In genomic region chr1:44630116-44630515, GRCh38 we compare ENCODE assay signal across 17 cellular contexts. TPM values are rescaled to one million over a fixed set of nuclear protein-coding genes. Genes with fewer than 3 reads are reported as not detected.
A peak's percentile ranks its signal among the peaks of the same experiment; 100 is the strongest.
DNase-seq lines count a peak whose midpoint lies in the region; FAIRE-seq and TF ChIP-seq lines count a peak whose summit lies in the region.
"Had no signal": no experiment of that assay in that cellular context is flagged by ENCODE, and none has a peak within 500 bp of the region (broad histone marks: within the 10 kb centered on the region; RNA-seq: fewer than 3 reads in every experiment).

No MANE protein-coding gene starts in this region.

- H3K9me3 Mint-ChIP-seq in T-helper 2 cell treated with Interferon-gamma antibody and Interleukin-4, amounts not matched to agents 5 μg/mL and 100 μg/mL, for 36 hours = peaks cover 8% of the 10 kb centered on the region
- no peaks in the 10 kb centered on the region for H3K9me3 Mint-ChIP-seq in neural crest cell

- H3K27ac Mint-ChIP-seq in T-helper 2 cell treated with Interferon-gamma antibody and Interleukin-4, amounts not matched to agents 5 μg/mL and 100 μg/mL, for 36 hours = peak overlapping the region; percentile 96
- no peak overlapping the region for H3K27ac Mint-ChIP-seq in neural crest cell (ENCODE audit: unreplicated experiment)

- peaks cover 2% of the 10 kb centered on the region for H3K36me3 ChIP-seq in bronchial epithelial cell (ENCODE audit: control insufficient read depth, insufficient read depth, low read length)
- H3K36me3 ChIP-seq: transverse colon had no signal

- H3K27me3 Mint-ChIP-seq in T-helper 2 cell treated with Interferon-gamma antibody and Interleukin-4, amounts not matched to agents 5 μg/mL and 100 μg/mL, for 36 hours (ENCODE audit: low read depth) = no peaks in the 10 kb centered on the region
- H3K27me3 Mint-ChIP-seq in neural crest cell (ENCODE audit: low read depth) = no peaks in the 10 kb centered on the region

- in situ Hi-C loops in GM13976 (cut with MboI; ENCODE audit: low sequenced_read_pairs, unreplicated experiment) = no loop called here

- H3K4me1 Mint-ChIP-seq in T-helper 2 cell treated with Interferon-gamma antibody and Interleukin-4, amounts not matched to agents 5 μg/mL and 100 μg/mL, for 36 hours (ENCODE audit: low read depth) = peaks cover 30% of the 10 kb centered on the region
- H3K4me1 Mint-ChIP-seq in neural crest cell = peaks cover 42% of the 10 kb centered on the region

- no peak overlapping the region for H3K27ac ChIP-seq in coronary artery
- H3K27ac ChIP-seq: SJSA1, transverse colon had no signal

- H3K27me3 ChIP-seq in bronchial epithelial cell (ENCODE audit: control insufficient read depth, insufficient read depth, low read length) = no peaks in the 10 kb centered on the region
- H3K27me3 ChIP-seq: SJSA1, transverse colon had no signal

- peaks cover 18% of the 10 kb centered on the region for H3K36me3 Mint-ChIP-seq in T-helper 2 cell treated with Interferon-gamma antibody and Interleukin-4, amounts not matched to agents 5 μg/mL and 100 μg/mL, for 36 hours (ENCODE audit: low read depth)
- H3K36me3 Mint-ChIP-seq in neural crest cell (ENCODE audit: low read depth) = peaks cover 2% of the 10 kb centered on the region

- no peak for TF ChIP-seq CTCF in bronchial epithelial cell (IDR thresholded peaks at IDR 0.05; ENCODE audit: insufficient read depth, low read length, severe bottlenecking)
- no peak for TF ChIP-seq CTCF in neural crest cell (conservative IDR thresholded peaks at IDR 0.05)
- TF ChIP-seq CTCF in GM13976 (IDR thresholded peaks at IDR 0.05; ENCODE audit: borderline replicate concordance, control extremely low read depth, extremely low read depth, insufficient read depth, missing control alignments) = no peak
- TF ChIP-seq CTCF in coronary artery (IDR thresholded peaks at IDR 0.05) = no peak

- H3K4me3 ChIP-seq in bronchial epithelial cell (ENCODE audit: low read depth, low read length) = no peak overlapping the region
- H3K4me3 ChIP-seq in coronary artery = no peak overlapping the region
- H3K4me3 ChIP-seq: A549, SJSA1, transverse colon had no signal

- H3K4me3 Mint-ChIP-seq in T-helper 2 cell treated with Interferon-gamma antibody and Interleukin-4, amounts not matched to agents 5 μg/mL and 100 μg/mL, for 36 hours = peak overlapping the region; percentile 87
- H3K4me3 Mint-ChIP-seq in neural crest cell = peak overlapping the region; percentile 96

- no peak for DNase-seq in T-helper 2 cell treated with Interferon-gamma antibody and Interleukin-4, amounts not matched to agents 5 μg/mL and 100 μg/mL, for 36 hours (ENCODE audit: low spot score)
- DNase-seq in T-helper 2 cell = no peak
- DNase-seq in NCI-H226 = peak; percentile 44
- DNase-seq in bronchial epithelial cell (ENCODE audit: low read depth) = peak; percentile 46
- DNase-seq in neural crest cell (ENCODE audit: low read depth, low spot score) = no peak
- no peak for DNase-seq in GM13976 (ENCODE audit: low spot score)
- no peak for DNase-seq in OCI-M1 (lab: John Stamatoyannopoulos, UW)
- no peak for DNase-seq in coronary artery (ENCODE audit: low spot score)
- DNase-seq: activated CD4-positive, alpha-beta T cell treated with anti-CD3 and anti-CD28 coated beads, Interleukin-2, amount 50 U/mL, for 48 hours; NCI-H748 treated with DMSO at 0.1 percent for 48 hours; transverse colon had no signal

- no peak for FAIRE-seq in bronchial epithelial cell (lab: Jason Lieb, UNC)
- FAIRE-seq: A549, endothelial cell of umbilical vein, G401.6, H1, HTR-8/SVneo had no signal

RNA-seq across cellular contexts. Expression of gene TMEM53, which starts 44.2 kb away (rescaled TPM):
- total RNA-seq in bronchial epithelial cell (6.1 and 8.3 TPM in 2 replicates), neural crest cell (14.1 and 15.7 TPM in 2 replicates)

RNA-seq across cellular contexts. Expression of gene ARMH1, which starts 44.4 kb away (rescaled TPM):
- total RNA-seq in bronchial epithelial cell (0.38 TPM in 1 of 2 replicates, not detected in the other), neural crest cell (5.6 and 5.9 TPM in 2 replicates)
- total RNA-seq: endothelial cell of umbilical vein, SJSA1 had no signal

Comparison
In these comparisons a context has a peak if more than half of its experiments do, and no peak if none do; other contexts are left out.
1. DNase-seq: peak in NCI-H226 (single experiment) and bronchial epithelial cell (single experiment); none in T-helper 2 cell treated with Interferon-gamma antibody and Interleukin-4, amounts not matched to agents 5 μg/mL and 100 μg/mL, for 36 hours (single experiment), T-helper 2 cell (0 of 5), neural crest cell (single experiment), GM13976 (single experiment), OCI-M1 (single experiment) and coronary artery (single experiment).